In the genomic region with DNA sequence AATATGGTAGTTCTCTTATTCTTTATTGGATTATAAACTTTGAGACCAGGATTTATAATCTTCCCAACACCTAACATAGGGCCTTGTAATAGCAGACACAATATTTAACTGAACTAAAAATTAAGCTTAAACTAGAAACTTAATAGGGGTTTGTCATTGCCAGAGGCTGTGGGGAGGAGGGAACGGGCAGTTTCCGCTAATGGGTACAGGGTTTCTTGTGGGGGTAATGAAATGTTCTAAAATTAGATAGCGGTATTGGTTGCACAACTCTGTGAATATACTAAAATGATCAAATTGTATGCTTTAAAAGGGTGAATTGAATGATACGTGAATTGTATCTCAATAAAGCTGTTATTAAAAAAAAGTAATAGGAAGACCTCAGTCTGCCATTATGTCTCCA, we compare ENCODE assay signal across 16 cellular contexts.
"Had no signal": no experiment of that assay in that cellular context is flagged by ENCODE, and none has a peak within 500 bp of the region (broad histone marks: within the 10 kb centered on the region; RNA-seq: fewer than 3 reads in every experiment).

No MANE protein-coding gene starts in this region.

- FAIRE-seq: bronchial epithelial cell had no signal

- H3K9me3 Mint-ChIP-seq: activated CD4-positive, alpha-beta T cell treated with anti-CD3 and anti-CD28 coated beads, Interleukin-2, amount 10 ng/mL, durations not matched to agents 24 days and 14 days; activated naive CD4-positive, alpha-beta T cell treated with anti-CD3 and anti-CD28 coated beads, Interleukin-2, amount 50 U/mL, for 24 hours; activated T-cell treated with anti-CD3 and anti-CD28 coated beads, Interleukin-2, amount 50 U/mL, for 24 hours; activated T-helper 2 cell treated with anti-CD3 and anti-CD28 coated beads, Interferon-gamma antibody, Interleukin-2, Interleukin-4, amounts not matched to agents 10 μg/mL and 5 μg/mL and 100 μg/mL, durations not matched to agents 14 hours and 24 hours and 36 hours; natural killer cell had no signal

- H3K36me3 Mint-ChIP-seq: natural killer cell had no signal

- ATAC-seq: activated CD8-positive, alpha-beta T cell treated with anti-CD3 and anti-CD28 coated beads, Interleukin-2, amount 10 ng/mL, durations not matched to agents 7 days and 5 days; natural killer cell had no signal

- H3K27me3 Mint-ChIP-seq: activated CD4-positive, alpha-beta T cell treated with anti-CD3 and anti-CD28 coated beads, Interleukin-2, amount 10 ng/mL, durations not matched to agents 24 days and 14 days; activated naive CD4-positive, alpha-beta T cell treated with anti-CD3 and anti-CD28 coated beads, Interleukin-2, amount 50 U/mL, for 24 hours; activated T-cell treated with anti-CD3 and anti-CD28 coated beads, Interleukin-2, amount 50 U/mL, for 24 hours had no signal

- H3K27ac Mint-ChIP-seq: activated CD4-positive, alpha-beta T cell treated with anti-CD3 and anti-CD28 coated beads, Interleukin-2, amount 10 ng/mL, durations not matched to agents 24 days and 14 days; activated CD8-positive, alpha-beta T cell treated with anti-CD3 and anti-CD28 coated beads, Interleukin-2, amount 10 ng/mL, durations not matched to agents 7 days and 5 days; activated naive CD4-positive, alpha-beta T cell treated with anti-CD3 and anti-CD28 coated beads, Interleukin-2, amount 50 U/mL, for 24 hours; activated T-cell treated with anti-CD3 and anti-CD28 coated beads, Interleukin-2, amount 50 U/mL, for 24 hours; activated T-helper 2 cell treated with anti-CD3 and anti-CD28 coated beads, Interferon-gamma antibody, Interleukin-2, Interleukin-4, amounts not matched to agents 10 μg/mL and 5 μg/mL and 100 μg/mL, durations not matched to agents 14 hours and 24 hours and 36 hours; natural killer cell had no signal

- H3K4me3 Mint-ChIP-seq: activated CD4-positive, alpha-beta T cell treated with anti-CD3 and anti-CD28 coated beads, Interleukin-2, amount 10 ng/mL, durations not matched to agents 24 days and 14 days; activated CD8-positive, alpha-beta T cell treated with anti-CD3 and anti-CD28 coated beads, Interleukin-2, amount 10 ng/mL, durations not matched to agents 7 days and 5 days; activated naive CD4-positive, alpha-beta T cell treated with anti-CD3 and anti-CD28 coated beads, Interleukin-2, amount 50 U/mL, for 24 hours; activated T-cell treated with anti-CD3 and anti-CD28 coated beads, Interleukin-2, amount 50 U/mL, for 24 hours; natural killer cell had no signal

- DNase-seq: activated CD4-positive, alpha-beta T cell treated with anti-CD3 and anti-CD28 coated beads, Interleukin-2, amount 10 ng/mL, durations not matched to agents 24 days and 14 days; activated CD8-positive, alpha-beta T cell treated with anti-CD3 and anti-CD28 coated beads, Interleukin-2, amount 10 ng/mL, durations not matched to agents 7 days and 5 days; activated T-cell treated with anti-CD3 and anti-CD28 coated beads, Interleukin-2, amount 50 U/mL, for 24 hours; adrenal gland; dermis blood vessel endothelial cell; hippocampal formation; islet precursor cell; natural killer cell; stimulated activated CD4-positive, alpha-beta T cell treated with anti-CD3 and anti-CD28 coated beads, Interleukin-2, amount 100 ng/mL, for 24 hours; stimulated activated naive CD4-positive, alpha-beta T cell treated with Interleukin-2 at 50 U/mL for 16 hours; T-helper 1 cell; T1000; uterus had no signal
